ENCODE assay signal across 1 cellular context in genomic region chr5:146475190-146475801, GRCh38.
TF ChIP-seq lines count a peak whose summit lies in the region.

No MANE protein-coding gene starts in this region.

TF ChIP-seq in HepG2, 621 proteins besides CTCF, POLR2A, EP300 and RAD21:
- TF ChIP-seq MAFK (conservative IDR thresholded peaks at IDR 0.05 in 1 of 2, IDR thresholded peaks at IDR 0.05 in 1 of 2; ENCODE audit: low read length in 2 of 2) (peak; percentile 34 to 52; a peak in 1 of 4 replicates), ZNF18 (CRISPR knock-in tag; IDR thresholded peaks at IDR 0.05; ENCODE audit: insufficient replicate concordance) (no peak)
